Comparison of ENCODE assay signal across 23 cellular contexts in genomic region chr3:163327086-163327485, GRCh38.
"Had no signal": no experiment of that assay in that cellular context is flagged by ENCODE, and none has a peak within 500 bp of the region (broad histone marks: within the 10 kb centered on the region; RNA-seq: fewer than 3 reads in every experiment).

No MANE protein-coding gene starts in this region.

- H3K27ac ChIP-seq: adrenal gland, VCaP had no signal

- H3K36me3 ChIP-seq: adrenal gland had no signal

- H3K4me3 Mint-ChIP-seq: activated CD4-positive, alpha-beta memory T cell treated with anti-CD3 and anti-CD28 coated beads, Interleukin-2, amount 10 ng/mL, durations not matched to agents 7 days and 5 days; activated naive CD8-positive, alpha-beta T cell treated with anti-CD3 and anti-CD28 coated beads, Interleukin-2, amount 10 ng/mL, durations not matched to agents 7 days and 5 days; activated T-cell treated with anti-CD3 and anti-CD28 coated beads, Interleukin-2, amount 50 U/mL, for 72 hours; brain; IgD-negative memory B cell; T-cell had no signal

- H3K4me1 ChIP-seq: adrenal gland had no signal

- H3K27me3 ChIP-seq: adrenal gland had no signal

- H3K9me3 ChIP-seq: adrenal gland had no signal

- H3K36me3 Mint-ChIP-seq: activated naive CD8-positive, alpha-beta T cell treated with anti-CD3 and anti-CD28 coated beads, Interleukin-2, amount 10 ng/mL, durations not matched to agents 7 days and 5 days; brain; IgD-negative memory B cell; T-cell had no signal

- H3K4me3 ChIP-seq: adrenal gland had no signal

- H3K27ac Mint-ChIP-seq: activated CD4-positive, alpha-beta memory T cell treated with anti-CD3 and anti-CD28 coated beads, Interleukin-2, amount 10 ng/mL, durations not matched to agents 7 days and 5 days; activated naive CD8-positive, alpha-beta T cell treated with anti-CD3 and anti-CD28 coated beads, Interleukin-2, amount 10 ng/mL, durations not matched to agents 7 days and 5 days; activated T-cell treated with anti-CD3 and anti-CD28 coated beads, Interleukin-2, amount 50 U/mL, for 72 hours; brain; IgD-negative memory B cell; T-cell had no signal

- H3K27me3 Mint-ChIP-seq: activated CD4-positive, alpha-beta memory T cell treated with anti-CD3 and anti-CD28 coated beads, Interleukin-2, amount 10 ng/mL, durations not matched to agents 7 days and 5 days; activated naive CD8-positive, alpha-beta T cell treated with anti-CD3 and anti-CD28 coated beads, Interleukin-2, amount 10 ng/mL, durations not matched to agents 7 days and 5 days; brain; IgD-negative memory B cell; T-cell had no signal

- ATAC-seq: activated T-cell treated with anti-CD3 and anti-CD28 coated beads, Interleukin-2, amount 50 U/mL, for 72 hours; T-cell had no signal

- DNase-seq: activated CD4-positive, alpha-beta memory T cell treated with anti-CD3 and anti-CD28 coated beads, Interleukin-2, amount 10 ng/mL, durations not matched to agents 7 days and 5 days; activated CD4-positive, alpha-beta T cell treated with anti-CD3 and anti-CD28 coated beads, Interleukin-2, amount 50 U/mL, for 1 hour; activated CD4-positive, CD25-positive, alpha-beta regulatory T cell; activated naive CD4-positive, alpha-beta T cell treated with anti-CD3 and anti-CD28 coated beads, Interleukin-2, amount 50 U/mL, for 16 hours; activated naive CD8-positive, alpha-beta T cell treated with anti-CD3 and anti-CD28 coated beads, Interleukin-2, amount 10 ng/mL, durations not matched to agents 7 days and 5 days; activated T-cell treated with anti-CD3 and anti-CD28 coated beads for 4 hours; activated T-cell treated with anti-CD3 and anti-CD28 coated beads, Interleukin-2, amount 50 U/mL, for 72 hours; adrenal gland; aorta; cerebellar nuclear complex; KG1; NCI-H1092; NCI-H1417; NCI-H2029; NCI-H510A treated with DMSO at 0.1 percent for 48 hours; NCI-H69; SIG-M5; T-cell; T-helper 2 cell; T1000 had no signal

- H3K4me1 Mint-ChIP-seq: activated CD4-positive, alpha-beta memory T cell treated with anti-CD3 and anti-CD28 coated beads, Interleukin-2, amount 10 ng/mL, durations not matched to agents 7 days and 5 days; activated naive CD8-positive, alpha-beta T cell treated with anti-CD3 and anti-CD28 coated beads, Interleukin-2, amount 10 ng/mL, durations not matched to agents 7 days and 5 days; brain; IgD-negative memory B cell; T-cell had no signal
